In the genomic region with DNA sequence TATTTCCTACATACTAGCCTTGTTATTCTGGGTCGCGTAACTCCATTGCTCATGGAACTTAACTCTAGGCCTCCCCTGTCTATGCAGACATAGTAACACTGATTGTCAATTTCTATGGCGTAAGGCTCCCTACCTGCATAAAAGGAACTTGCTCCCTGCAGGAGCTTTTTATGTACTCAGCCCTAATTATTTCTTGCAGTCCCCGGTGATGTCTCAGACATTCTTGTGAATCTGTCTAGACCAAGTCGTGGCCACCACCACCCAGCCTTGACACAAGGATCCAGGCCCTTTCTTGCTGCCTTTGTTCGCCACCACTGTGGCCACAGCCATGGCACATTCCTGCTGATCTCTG, we compare ENCODE assay signal across 22 cellular contexts.
A peak's percentile ranks its signal among the peaks of the same experiment; 100 is the strongest.
DNase-seq lines count a peak whose midpoint lies in the region; ATAC-seq, FAIRE-seq and TF ChIP-seq lines count a peak whose summit lies in the region.
"Had no signal": no experiment of that assay in that cellular context is flagged by ENCODE, and none has a peak within 500 bp of the region (broad histone marks: within the 10 kb centered on the region; RNA-seq: fewer than 3 reads in every experiment).

No MANE protein-coding gene starts in this region.

- no peaks in the 10 kb centered on the region for H4K20me1 ChIP-seq in astrocyte (ENCODE audit: insufficient read depth, low read length)

- H3K27me3 Mint-ChIP-seq in astrocyte (ENCODE audit: low read depth, unreplicated experiment) (no peaks in the 10 kb centered on the region), endodermal cell (ENCODE audit: insufficient read depth) (no peaks in the 10 kb centered on the region), nephron (ENCODE audit: low read depth) (peaks cover 4% of the 10 kb centered on the region)
- H3K27me3 Mint-ChIP-seq: IgD-negative memory B cell had no signal

- ATAC-seq in GM21528 (IDR thresholded peaks at IDR 0.05; ENCODE audit: low FRiP score, unreplicated experiment): no peak
- ATAC-seq: Panc1 had no signal

- FAIRE-seq in astrocyte (lab: Jason Lieb, UNC) (no peak), GM19239 (lab: Jason Lieb, UNC) (no peak)
- FAIRE-seq: HTR-8/SVneo had no signal

- no peak for DNase-seq in astrocyte (ENCODE audit: low read depth)
- DNase-seq in endodermal cell: no peak
- no peak for DNase-seq in uterus
- DNase-seq in GM19239 (ENCODE audit: insufficient read length, low spot score): no peak
- no peak for DNase-seq in activated gamma-delta T cell (lab: John Stamatoyannopoulos, UW)
- DNase-seq: CD4-positive, CD25-positive, alpha-beta regulatory T cell; COR-L47; DMS79; GOT3; HCEC 1CT; MV-4-11; NCI-H1694; NCI-H2081; NCI-H2171; NCI-H524 treated with DMSO at 0.1 percent for 48 hours; NCI-H82 had no signal

- 80 to 89% methylated on average over 5 to 6 of the region's 6 CpGs for WGBS in endodermal cell (ENCODE audit: insufficient coverage in 1 of 2, insufficient read length in 1 of 2), 2 experiments

- H3K9me3 Mint-ChIP-seq in astrocyte (ENCODE audit: unreplicated experiment): peaks cover 2% of the 10 kb centered on the region
- no peaks in the 10 kb centered on the region for H3K9me3 Mint-ChIP-seq in endodermal cell
- no peaks in the 10 kb centered on the region for H3K9me3 Mint-ChIP-seq in nephron

- H3K4me2 ChIP-seq in astrocyte (ENCODE audit: low read length): peak overlapping the region; percentile 21

- H2AFZ ChIP-seq in astrocyte (ENCODE audit: low read depth, low read length): peak overlapping the region; percentile 74

- H3K27ac Mint-ChIP-seq in astrocyte (ENCODE audit: unreplicated experiment): peak overlapping the region; percentile 87
- H3K27ac Mint-ChIP-seq in endodermal cell: no peak overlapping the region
- peak overlapping the region; percentile 20 to 94 (median 25) for H3K27ac Mint-ChIP-seq in nephron
- H3K27ac Mint-ChIP-seq: CD4-positive, CD25-positive, alpha-beta regulatory T cell had no signal

- H3K9me3 ChIP-seq in astrocyte (ENCODE audit: insufficient read depth, low read depth, low read length): no peaks in the 10 kb centered on the region
- H3K9me3 ChIP-seq in endodermal cell (ENCODE audit: control insufficient read depth, low read length): no peaks in the 10 kb centered on the region
- no peaks in the 10 kb centered on the region for H3K9me3 ChIP-seq in uterus
- H3K9me3 ChIP-seq: SJSA1 had no signal

- H3K4me1 Mint-ChIP-seq in astrocyte (ENCODE audit: low read depth, unreplicated experiment) (peaks cover 52% of the 10 kb centered on the region), endodermal cell (no peaks in the 10 kb centered on the region), nephron (peaks cover 57% of the 10 kb centered on the region)
- H3K4me1 Mint-ChIP-seq: CD4-positive, CD25-positive, alpha-beta regulatory T cell; IgD-negative memory B cell had no signal

- no peaks in the 10 kb centered on the region for H3K79me2 ChIP-seq in astrocyte (ENCODE audit: insufficient read depth, low read length)

- TF ChIP-seq CTCF in astrocyte (IDR thresholded peaks at IDR 0.05; ENCODE audit: insufficient read depth, low read depth, low read length) (no peak), endodermal cell (conservative IDR thresholded peaks at IDR 0.05) (no peak), nephron (IDR thresholded peaks at IDR 0.05; ENCODE audit: unreplicated experiment in 3 of 3) (no peak), uterus (IDR thresholded peaks at IDR 0.05) (no peak)

- H3K9ac ChIP-seq in astrocyte (ENCODE audit: low read length) (no peak overlapping the region), endodermal cell (ENCODE audit: extremely low read depth, low read length, poor library complexity, severe bottlenecking) (no peak overlapping the region)

- peaks cover 23% of the 10 kb centered on the region for H3K4me1 ChIP-seq in astrocyte (ENCODE audit: insufficient read depth, low read length)
- H3K4me1 ChIP-seq in endodermal cell (ENCODE audit: control insufficient read depth, insufficient read depth, low read length): no peaks in the 10 kb centered on the region
- H3K4me1 ChIP-seq in uterus: peaks cover 0 to 5% of the 10 kb centered on the region in 2 donors

- H3K4me3 Mint-ChIP-seq in astrocyte (ENCODE audit: unreplicated experiment) (no peak overlapping the region), endodermal cell (no peak overlapping the region), nephron (no peak overlapping the region)
- H3K4me3 Mint-ChIP-seq: CD4-positive, CD25-positive, alpha-beta regulatory T cell had no signal

- no peaks in the 10 kb centered on the region for H3K36me3 ChIP-seq in astrocyte (ENCODE audit: insufficient read depth, low read length)
- H3K36me3 ChIP-seq in endodermal cell (ENCODE audit: control insufficient read depth, insufficient read depth, low read length): no peaks in the 10 kb centered on the region
- no peaks in the 10 kb centered on the region for H3K36me3 ChIP-seq in uterus
- H3K36me3 ChIP-seq: SJSA1 had no signal

- intact Hi-C loops in uterus (cut with DNase I; ENCODE audit: low total_unique reads): no loop called here

- H3K27me3 ChIP-seq in astrocyte (ENCODE audit: insufficient read depth, low read length) (no peaks in the 10 kb centered on the region), endodermal cell (ENCODE audit: control insufficient read depth, insufficient read depth, low read length, poor library complexity, severe bottlenecking) (no peaks in the 10 kb centered on the region), uterus (no peaks in the 10 kb centered on the region)

- peak overlapping the region; percentile 33 for H3K27ac ChIP-seq in astrocyte (ENCODE audit: low read depth, low read length)
- H3K27ac ChIP-seq in endodermal cell (ENCODE audit: low read depth, low read length): peak overlapping the region; percentile 58
- peak overlapping the region; percentile 60 to 63 for H3K27ac ChIP-seq in uterus
- H3K27ac ChIP-seq: SJSA1 had no signal

- TF ChIP-seq POLR2A in uterus (IDR thresholded peaks at IDR 0.05): no peak

- H3K4me3 ChIP-seq in astrocyte (ENCODE audit: insufficient read depth, low read depth, low read length) (no peak overlapping the region), endodermal cell (ENCODE audit: low read length) (no peak overlapping the region), uterus (no peak overlapping the region)
- H3K4me3 ChIP-seq: SJSA1 had no signal

- H3K36me3 Mint-ChIP-seq in astrocyte (ENCODE audit: low read depth, unreplicated experiment) (no peaks in the 10 kb centered on the region), endodermal cell (ENCODE audit: low read depth) (no peaks in the 10 kb centered on the region), nephron (ENCODE audit: low read depth) (no peaks in the 10 kb centered on the region)
- H3K36me3 Mint-ChIP-seq: CD4-positive, CD25-positive, alpha-beta regulatory T cell; IgD-negative memory B cell had no signal
